Comparison of ENCODE assay signal across 14 cellular contexts in genomic region chr16:4987580-4988374, GRCh38. TPM values are rescaled to one million over a fixed set of nuclear protein-coding genes. Genes with fewer than 3 reads are reported as not detected.
DNase-seq lines count a peak whose midpoint lies in the region; ATAC-seq, FAIRE-seq and TF ChIP-seq lines count a peak whose summit lies in the region.
"Had no signal": no experiment of that assay in that cellular context is flagged by ENCODE, and none has a peak within 500 bp of the region (broad histone marks: within the 10 kb centered on the region; RNA-seq: fewer than 3 reads in every experiment).

No MANE protein-coding gene starts in this region.

- TF ChIP-seq RAD21 in A549 (conservative IDR thresholded peaks at IDR 0.05 in 1 of 2, IDR thresholded peaks at IDR 0.05 in 1 of 2): no peak

- H3K27me3 ChIP-seq in ectodermal cell (ENCODE audit: control insufficient read depth, insufficient read depth, low read length, poor library complexity, severe bottlenecking) (peaks cover 51% of the 10 kb centered on the region), lower lobe of right lung (ENCODE audit: low read depth) (peaks cover 54% of the 10 kb centered on the region)

- no peak for FAIRE-seq in A549 (lab: Jason Lieb, UNC)
- FAIRE-seq: keratinocyte had no signal

- DNase-seq in A549 (ENCODE audit: low read depth in 1 of 2, low spot score in 1 of 2) (peak; percentile 33 to 37), lower lobe of right lung (peak; percentile 38), dermis blood vessel endothelial cell (no peak), HT-29 (ENCODE audit: low spot score) (no peak), RWPE1 (ENCODE audit: low spot score) (no peak)
- no peak for DNase-seq in central memory CD4-positive, alpha-beta T cell
- DNase-seq: activated CD4-positive, alpha-beta memory T cell treated with anti-CD3 and anti-CD28 coated beads for 36 hours; activated gamma-delta T cell treated with Interleukin-2 at 50 U/mL for 16 hours; NCI-H2029; stimulated activated CD4-positive, alpha-beta T cell treated with anti-CD3 and anti-CD28 coated beads, Interleukin-12 subunit alpha, Interleukin-12 subunit beta, amount 100 ng/mL, for 4 hours; T-helper 17 cell had no signal

- 18% methylated on average over 29 of the region's 60 CpGs for WGBS in A549 (ENCODE audit: missing lambda C conversion rate)
- WGBS in ectodermal cell, 2 experiments: 23 to 24% methylated on average over 60 of the region's 60 CpGs

- H3K27ac ChIP-seq in A549: no peak overlapping the region
- no peak overlapping the region for H3K27ac ChIP-seq in HEK293 (ENCODE audit: extremely low read depth, low read depth, low read length)
- no peak overlapping the region for H3K27ac ChIP-seq in ectodermal cell (ENCODE audit: insufficient read depth, low read depth, low read length, poor library complexity, severe bottlenecking)
- H3K27ac ChIP-seq in lower lobe of right lung: no peak overlapping the region
- no peak overlapping the region for H3K27ac ChIP-seq in RWPE1

- TF ChIP-seq CTCF in A549 (IDR thresholded peaks at IDR 0.05): no peak
- TF ChIP-seq CTCF in HEK293 (tag by site-specific recombination; IDR thresholded peaks at IDR 0.05): no peak
- no peak for TF ChIP-seq CTCF in lower lobe of right lung (IDR thresholded peaks at IDR 0.05)
- no peak for TF ChIP-seq CTCF in RWPE1 (conservative IDR thresholded peaks at IDR 0.05; ENCODE audit: low read depth)

- peak overlapping the region; percentile 72 for H3K4me2 ChIP-seq in A549

- peaks cover 9% of the 10 kb centered on the region; the same call in 1 of the 3 replicates for H3K4me1 ChIP-seq in A549
- H3K4me1 ChIP-seq in HEK293 (ENCODE audit: control insufficient read depth, insufficient read depth, low read length): no peaks in the 10 kb centered on the region
- no peaks in the 10 kb centered on the region for H3K4me1 ChIP-seq in ectodermal cell (ENCODE audit: control insufficient read depth, insufficient read depth, low read length)
- H3K4me1 ChIP-seq in lower lobe of right lung: no peaks in the 10 kb centered on the region

- ATAC-seq in A549 (peak; percentile 60 to 79; a peak in 5 of 6 replicates), lower lobe of right lung (peak in 1 of 2 donors; percentile 15)
- ATAC-seq: T-helper 17 cell had no signal

- H3K36me3 ChIP-seq in HEK293 (ENCODE audit: control insufficient read depth in 2 of 2, insufficient read depth in 1 of 2, low read length in 2 of 2) (no peaks in the 10 kb centered on the region), ectodermal cell (ENCODE audit: control insufficient read depth, insufficient read depth, low read length) (no peaks in the 10 kb centered on the region), lower lobe of right lung (no peaks in the 10 kb centered on the region)

- TF ChIP-seq EP300 in A549 (IDR thresholded peaks at IDR 0.05): no peak

- intact Hi-C loops in lower lobe of right lung (cut with DNase I): no loop called here

- H3K9me3 ChIP-seq in A549 (peaks cover 7% of the 10 kb centered on the region; the same call in 1 of the 3 replicates), HEK293 (ENCODE audit: control insufficient read depth, insufficient read depth, low read depth, low read length) (no peaks in the 10 kb centered on the region), ectodermal cell (ENCODE audit: control insufficient read depth, low read length) (no peaks in the 10 kb centered on the region), lower lobe of right lung (no peaks in the 10 kb centered on the region)

- POLR2A ChIA-PET in A549 (lab: Yijun Ruan, JAX): no interaction called here
- POLR2A ChIA-PET in HEK293 (lab: Yijun Ruan, JAX): no interaction called here
- POLR2A ChIA-PET in RWPE1 (lab: Yijun Ruan, JAX; ENCODE audit: low non-redundant PET): no interaction called here

- TF ChIP-seq POLR2A in A549 (IDR thresholded peaks at IDR 0.05; ENCODE audit: low read length): no peak

- CTCF ChIA-PET in A549 (lab: Yijun Ruan, JAX) (interaction anchor here (1.1 kb wide), 1 partner anchor 9 kb away, joined by 3 read pairs; no protein-coding TSS in a partner anchor), HEK293 (lab: Yijun Ruan, JAX) (no interaction called here), RWPE1 (lab: Yijun Ruan, JAX) (no interaction called here)

- peak overlapping the region; percentile 30; the same call in 2 of the 3 replicates for H3K4me3 ChIP-seq in A549
- no peak overlapping the region for H3K4me3 ChIP-seq in HEK293 (ENCODE audit: low read depth, low read length)
- H3K4me3 ChIP-seq in ectodermal cell (ENCODE audit: insufficient read depth, low read depth, low read length): peak overlapping the region; percentile 26
- no peak overlapping the region for H3K4me3 ChIP-seq in lower lobe of right lung

TF ChIP-seq in A549, 52 proteins besides CTCF, POLR2A, EP300 and RAD21 (continues in another document):
- TF ChIP-seq MAX (IDR thresholded peaks at IDR 0.05): peak; percentile 72
- no peak for TF ChIP-seq E2F6 (IDR thresholded peaks at IDR 0.05; ENCODE audit: borderline replicate concordance, low read depth)

TF ChIP-seq in HEK293, 187 proteins besides CTCF, POLR2A, EP300 and RAD21:
- no peak for TF ChIP-seq ZNF16 (tag by site-specific recombination; IDR thresholded peaks at IDR 0.05; ENCODE audit: low read depth)
- TF ChIP-seq SP2 (tag by site-specific recombination; IDR thresholded peaks at IDR 0.05): 0 out of 2 replicates have a peak, but pooled peaks have one; percentile 15
- TF ChIP-seq OSR2 (tag by site-specific recombination; IDR thresholded peaks at IDR 0.05): no peak
- TF ChIP-seq KLF1 (tag by site-specific recombination; IDR thresholded peaks at IDR 0.05): peak; percentile 62
- TF ChIP-seq, protein P1, sequence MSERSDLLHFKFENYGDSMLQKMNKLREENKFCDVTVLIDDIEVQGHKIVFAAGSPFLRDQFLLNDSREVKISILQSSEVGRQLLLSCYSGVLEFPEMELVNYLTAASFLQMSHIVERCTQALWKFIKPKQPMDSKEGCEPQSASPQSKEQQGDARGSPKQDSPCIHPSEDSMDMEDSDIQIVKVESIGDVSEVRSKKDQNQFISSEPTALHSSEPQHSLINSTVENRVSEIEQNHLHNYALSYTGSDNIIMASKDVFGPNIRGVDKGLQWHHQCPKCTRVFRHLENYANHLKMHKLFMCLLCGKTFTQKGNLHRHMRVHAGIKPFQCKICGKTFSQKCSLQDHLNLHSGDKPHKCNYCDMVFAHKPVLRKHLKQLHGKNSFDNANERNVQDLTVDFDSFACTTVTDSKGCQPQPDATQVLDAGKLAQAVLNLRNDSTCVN (tag by site-specific recombination; optimal IDR thresholded peaks at IDR 0.05): peak; percentile 28
- TF ChIP-seq ZNF704 (tag by site-specific recombination; IDR thresholded peaks at IDR 0.05): no peak
- TF ChIP-seq ZFHX2 (tag by site-specific recombination; conservative IDR thresholded peaks at IDR 0.05): peak; percentile 53
- no peak for TF ChIP-seq ZNF24 (tag by site-specific recombination; IDR thresholded peaks at IDR 0.05)

RNA-seq across cellular contexts. Expression of gene SEC14L5, which starts 29.6 kb away (rescaled TPM):
- polyA plus RNA-seq in A549 (2011; rRNA removed): 0.05 and 0.07 TPM in 2 replicates
- polyA plus RNA-seq in A549 (2012; cell fraction: cytosol; rRNA removed): 0.01 TPM in 2 replicates
- polyA plus RNA-seq in A549 (2012; cell fraction: nucleus; rRNA removed): 0.01 TPM in 2 replicates
- polyA plus RNA-seq in A549 (2017; fragmentation: RNase III; extraction: RNeasy Plus Mini Kit Qiagen cat#74134 plus additional on column Dnase treatment): 0.03 TPM in 3 replicates
- 0.49 TPM in 1 of 2 replicates, not detected in the other for polyA minus RNA-seq in A549 (2011; rRNA and poly(A)+ RNA removed)
- polyA plus RNA-seq in ectodermal cell (2013, experiment 1 of 4): 0.83 TPM
- 0.75 TPM for polyA plus RNA-seq in ectodermal cell (2013, experiment 2 of 4)
- polyA plus RNA-seq in ectodermal cell (2013, experiment 3 of 4): 0.64 TPM
- polyA plus RNA-seq in ectodermal cell (2013, experiment 4 of 4): 1.4 TPM
- 0.41 TPM for total RNA-seq in lower lobe of right lung
- 0.14 TPM in 1 of 2 replicates, not detected in the other for total RNA-seq in dermis blood vessel endothelial cell
- total RNA-seq in HT-29 (2014; rRNA removed; shearing (Covaris generic)): 0.08 TPM in 1 of 2 replicates, not detected in the other

RNA-seq across cellular contexts. Expression of gene NAGPA, which starts 46.0 kb away (rescaled TPM):
- polyA plus RNA-seq in A549 (2011; rRNA removed): 6.5 and 6.7 TPM in 2 replicates
- polyA plus RNA-seq in A549 (2012; cell fraction: cytosol; rRNA removed): 14.6 and 17.8 TPM in 2 replicates
- polyA plus RNA-seq in A549 (2012; cell fraction: nucleus; rRNA removed): 44.4 and 60.0 TPM in 2 replicates
- polyA plus RNA-seq in A549 (2017; fragmentation: RNase III; extraction: RNeasy Plus Mini Kit Qiagen cat#74134 plus additional on column Dnase treatment): 12.6 to 17.3 TPM (median 16.5 TPM) in 3 replicates
- 6.8 and 8.2 TPM in 2 replicates for polyA minus RNA-seq in A549 (2011; rRNA and poly(A)+ RNA removed)
- polyA plus RNA-seq in ectodermal cell (2013, experiment 1 of 4): 11.1 TPM
- polyA plus RNA-seq in ectodermal cell (2013, experiment 2 of 4): 8.4 TPM
- 7.8 TPM for polyA plus RNA-seq in ectodermal cell (2013, experiment 3 of 4)
- polyA plus RNA-seq in ectodermal cell (2013, experiment 4 of 4): 8.5 TPM
- 24.1 TPM for total RNA-seq in lower lobe of right lung
- 34.8 and 35.9 TPM in 2 replicates for total RNA-seq in dermis blood vessel endothelial cell
- 30.5 and 34.7 TPM in 2 replicates for total RNA-seq in HT-29 (2014; rRNA removed; shearing (Covaris generic))

RNA-seq across cellular contexts. Expression of gene PPL, which starts 50.8 kb away (rescaled TPM):
- polyA plus RNA-seq in A549 (2011; rRNA removed): 2.6 and 2.7 TPM in 2 replicates
- polyA plus RNA-seq in A549 (2012; cell fraction: cytosol; rRNA removed): 1.2 and 1.5 TPM in 2 replicates
- 5.2 and 6.0 TPM in 2 replicates for polyA plus RNA-seq in A549 (2012; cell fraction: nucleus; rRNA removed)
- polyA plus RNA-seq in A549 (2017; fragmentation: RNase III; extraction: RNeasy Plus Mini Kit Qiagen cat#74134 plus additional on column Dnase treatment): 1.8 to 2.9 TPM (median 2.0 TPM) in 3 replicates
- 3.4 and 4.0 TPM in 2 replicates for polyA minus RNA-seq in A549 (2011; rRNA and poly(A)+ RNA removed)
- polyA plus RNA-seq in ectodermal cell (2013, experiment 1 of 4): 3.2 TPM
- polyA plus RNA-seq in ectodermal cell (2013, experiment 2 of 4): 4.2 TPM
- polyA plus RNA-seq in ectodermal cell (2013, experiment 3 of 4): 3.4 TPM
- polyA plus RNA-seq in ectodermal cell (2013, experiment 4 of 4): 4.0 TPM
- 60.5 TPM for total RNA-seq in lower lobe of right lung
- 3.6 and 7.0 TPM in 2 replicates for total RNA-seq in dermis blood vessel endothelial cell
- total RNA-seq in HT-29 (2014; rRNA removed; shearing (Covaris generic)): 56.5 and 58.1 TPM in 2 replicates
- total RNA-seq: T-helper 17 cell had no signal

Comparison
In these comparisons a context has a peak if more than half of its experiments do, and no peak if none do; other contexts are left out.
1. DNase-seq: peak in A549 (2 of 2) and lower lobe of right lung (single experiment); none in dermis blood vessel endothelial cell (single experiment), HT-29 (single experiment), RWPE1 (single experiment) and central memory CD4-positive, alpha-beta T cell (single experiment).
2. H3K4me3 ChIP-seq: peak in A549 (single experiment) and ectodermal cell (single experiment); none in HEK293 (single experiment) and lower lobe of right lung (single experiment).